In the genomic region with DNA sequence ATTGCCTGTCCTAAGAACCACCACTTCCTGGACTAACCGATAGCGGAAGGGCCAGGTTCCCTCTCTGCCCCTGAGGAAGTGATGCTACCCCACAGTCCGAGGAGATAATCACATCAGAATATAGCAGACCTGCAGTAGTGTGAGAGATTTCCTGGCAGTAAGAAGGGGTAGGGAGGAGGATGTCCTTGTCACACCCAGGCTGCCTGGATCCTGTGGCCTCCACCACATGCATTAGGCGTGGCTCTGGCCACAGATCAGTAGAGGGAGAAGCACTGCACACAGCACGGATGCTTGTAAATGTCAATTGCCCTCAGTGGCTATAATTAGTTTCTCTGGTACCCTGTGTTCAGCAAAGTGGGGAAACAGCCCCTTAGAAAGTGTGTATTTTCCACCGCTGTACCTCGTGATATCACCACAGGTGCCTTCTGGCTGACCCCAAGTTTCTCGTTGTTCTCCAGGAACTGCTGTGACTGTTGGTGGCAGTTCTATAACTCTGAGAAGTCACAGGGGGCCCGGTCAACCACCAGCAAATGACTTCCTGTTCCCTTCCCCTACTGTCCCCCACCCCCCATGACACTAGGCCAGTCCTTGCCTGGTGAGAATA, we compare ENCODE assay signal across 8 cellular contexts.
DNase-seq lines count a peak whose midpoint lies in the region; ATAC-seq and TF ChIP-seq lines count a peak whose summit lies in the region.

No MANE protein-coding gene starts in this region.

- H3K4me1 Mint-ChIP-seq in activated CD4-positive, alpha-beta T cell treated with anti-CD3 and anti-CD28 coated beads, Interleukin-2, amount 10 ng/mL, durations not matched to agents 24 days and 14 days: peaks cover 39% of the 10 kb centered on the region

- H3K27ac ChIP-seq in Peyer's patch (peak overlapping the region in 3 of 4 donors; percentile 62 to 68 (median 68)), mucosa of rectum (ENCODE audit: low read depth in 2 of 2, low read length in 2 of 2) (peak overlapping the region; percentile 46 to 61)

- H3K36me3 ChIP-seq in Peyer's patch (no peaks in the 10 kb centered on the region), mucosa of rectum (ENCODE audit: control insufficient read depth in 2 of 2, insufficient read depth in 2 of 2, low read length in 2 of 2) (no peaks in the 10 kb centered on the region)

- H3K9me3 ChIP-seq in Peyer's patch: no peaks in the 10 kb centered on the region
- H3K9me3 ChIP-seq in mucosa of rectum (ENCODE audit: control insufficient read depth in 2 of 2, low read length in 2 of 2): no peaks in the 10 kb centered on the region

- H3K4me3 ChIP-seq in Peyer's patch (no peak overlapping the region), mucosa of rectum (ENCODE audit: low read length in 2 of 2) (no peak overlapping the region), lower leg skin (ENCODE audit: low read depth, poor library complexity, severe bottlenecking) (no peak overlapping the region)

- peaks cover 14% of the 10 kb centered on the region for H3K27me3 Mint-ChIP-seq in activated CD4-positive, alpha-beta T cell treated with anti-CD3 and anti-CD28 coated beads, Interleukin-2, amount 10 ng/mL, durations not matched to agents 24 days and 14 days

- H3K27me3 ChIP-seq in Peyer's patch: no peaks in the 10 kb centered on the region
- H3K27me3 ChIP-seq in mucosa of rectum (ENCODE audit: control insufficient read depth in 2 of 2, insufficient read depth in 2 of 2, low read length in 2 of 2): no peaks in the 10 kb centered on the region

- H3K4me1 ChIP-seq in Peyer's patch (peaks cover 0 to 12% (median 4%) of the 10 kb centered on the region in 4 donors), mucosa of rectum (ENCODE audit: control insufficient read depth in 2 of 2, insufficient read depth in 2 of 2, low read length in 2 of 2) (peaks cover 0 to 7% of the 10 kb centered on the region in 2 donors)

- peaks cover 4% of the 10 kb centered on the region for H3K36me3 Mint-ChIP-seq in activated CD4-positive, alpha-beta T cell treated with anti-CD3 and anti-CD28 coated beads, Interleukin-2, amount 10 ng/mL, durations not matched to agents 24 days and 14 days (ENCODE audit: low read depth)

- TF ChIP-seq POLR2A in Peyer's patch (IDR thresholded peaks at IDR 0.05) (no peak), lower leg skin (IDR thresholded peaks at IDR 0.05) (no peak)

- H3K9me3 Mint-ChIP-seq in activated CD4-positive, alpha-beta T cell treated with anti-CD3 and anti-CD28 coated beads, Interleukin-2, amount 10 ng/mL, durations not matched to agents 24 days and 14 days: no peaks in the 10 kb centered on the region

- ATAC-seq in HG02870 (IDR thresholded peaks at IDR 0.05; ENCODE audit: unreplicated experiment): peak; percentile 78

- H3K4me3 Mint-ChIP-seq in activated CD4-positive, alpha-beta T cell treated with anti-CD3 and anti-CD28 coated beads, Interleukin-2, amount 10 ng/mL, durations not matched to agents 24 days and 14 days: no peak overlapping the region

- intact Hi-C loops in activated CD4-positive, alpha-beta T cell treated with anti-CD3 and anti-CD28 coated beads, Interleukin-2, amount 10 ng/mL, durations not matched to agents 24 days and 14 days (cut with micrococcal nuclease): no loop called here
- intact Hi-C loops in lower leg skin (cut with DNase I; ENCODE audit: low total_unique reads): no loop called here

- 69 to 75% methylated on average over 9 of the region's 9 CpGs for WGBS in lower leg skin, 2 donors

- TF ChIP-seq CTCF in Peyer's patch (IDR thresholded peaks at IDR 0.05) (no peak), lower leg skin (IDR thresholded peaks at IDR 0.05) (no peak)

- DNase-seq in activated CD4-positive, alpha-beta T cell treated with anti-CD3 and anti-CD28 coated beads, Interleukin-2, amount 10 ng/mL, durations not matched to agents 24 days and 14 days: peak; percentile 70
- DNase-seq in activated CD4-positive, alpha-beta T cell treated with anti-CD3 and anti-CD28 coated beads for 1 hour: no peak
- DNase-seq in Peyer's patch: peak in 2 of 3 donors; percentile 86 to 93
- DNase-seq in NCI-H1694 treated with DMSO at 0.1 percent for 48 hours (lab: John Stamatoyannopoulos, UW): no peak
- DNase-seq in lower leg skin (ENCODE audit: low spot score in 2 of 2): no peak
- no peak for DNase-seq in LoVo (ENCODE audit: low spot score)

- H3K9ac ChIP-seq in mucosa of rectum (ENCODE audit: low read depth in 1 of 2, low read length in 2 of 2): peak overlapping the region in 1 of 2 donors; percentile 12

- H3K27ac Mint-ChIP-seq in activated CD4-positive, alpha-beta T cell treated with anti-CD3 and anti-CD28 coated beads, Interleukin-2, amount 10 ng/mL, durations not matched to agents 24 days and 14 days: peak overlapping the region; percentile 63

Comparison
In these comparisons a context has a peak if more than half of its experiments do, and no peak if none do; other contexts are left out.
1. DNase-seq: peak in activated CD4-positive, alpha-beta T cell treated with anti-CD3 and anti-CD28 coated beads, Interleukin-2, amount 10 ng/mL, durations not matched to agents 24 days and 14 days (single experiment) and Peyer's patch (2 of 3); none in activated CD4-positive, alpha-beta T cell treated with anti-CD3 and anti-CD28 coated beads for 1 hour (single experiment), NCI-H1694 treated with DMSO at 0.1 percent for 48 hours (single experiment), lower leg skin (0 of 2) and LoVo (single experiment).